9 cellular contexts compared by ENCODE assay signal in genomic region chr1:178086294-178087255, GRCh38. TPM values are rescaled to one million over a fixed set of nuclear protein-coding genes. Genes with fewer than 3 reads are reported as not detected.
DNase-seq lines count a peak whose midpoint lies in the region; ATAC-seq and TF ChIP-seq lines count a peak whose summit lies in the region.
"Had no signal": no experiment of that assay in that cellular context is flagged by ENCODE, and none has a peak within 500 bp of the region (broad histone marks: within the 10 kb centered on the region; RNA-seq: fewer than 3 reads in every experiment).

No MANE protein-coding gene starts in this region.

- H3K4me2 ChIP-seq in IMR-90 (ENCODE audit: low read depth, low read length) (peak overlapping the region; percentile 20; the same call in 1 of the 2 replicates), SU-DHL-6 (ENCODE audit: low read depth, low read length, poor library complexity, severe bottlenecking) (peak overlapping the region; percentile 42)

- no peak overlapping the region for H2AFZ ChIP-seq in IMR-90 (replicated peaks; ENCODE audit: low read length, poor library complexity)
- peak overlapping the region; percentile 91 for H2AFZ ChIP-seq in SU-DHL-6 (ENCODE audit: low read depth, low read length, severe bottlenecking)

- TF ChIP-seq CTCF in IMR-90 (conservative IDR thresholded peaks at IDR 0.05; ENCODE audit: low read depth, low read length) (no peak), SU-DHL-6 (IDR thresholded peaks at IDR 0.05; ENCODE audit: insufficient read depth, low read length, poor library complexity, severe bottlenecking) (no peak)

- H3K56ac ChIP-seq in IMR-90 (ENCODE audit: extremely low read depth, insufficient read depth, low read length) = no peak overlapping the region

- H2AK9ac ChIP-seq in IMR-90 (replicated peaks; ENCODE audit: low read depth, low read length, poor library complexity) = no peak overlapping the region

- peak; percentile 75 for DNase-seq in IMR-90
- DNase-seq in left cardiac atrium = no peak
- no peak for DNase-seq in natural killer cell treated with Interleukin-12 subunit alpha and Interleukin-12 subunit beta and Interleukin-15 and Interleukin-18, amount 100 ng/mL, for 72 hours (ENCODE audit: low spot score)
- DNase-seq in stimulated activated CD4-positive, alpha-beta T cell treated with anti-CD3 and anti-CD28 coated beads, Interleukin-4, amount 100 ng/mL, for 1 hour = no peak
- DNase-seq in activated CD8-positive, alpha-beta memory T cell treated with anti-CD3 and anti-CD28 coated beads for 24 hours = no peak
- DNase-seq: activated gamma-delta T cell, hippocampal formation had no signal

- no peak overlapping the region; the same call in 1 of the 2 replicates for H3K23ac ChIP-seq in IMR-90 (ENCODE audit: low read depth, low read length)

- dilution Hi-C loops in IMR-90 (cut with HindIII; ENCODE audit: low sequenced_read_pairs, unreplicated experiment) = no loop called here

- H4K5ac ChIP-seq in IMR-90 (ENCODE audit: low read depth, low read length) = no peak overlapping the region

- H4K91ac ChIP-seq in IMR-90 (ENCODE audit: insufficient read depth, low read depth, low read length) = no peak overlapping the region

- H3K4me3 ChIP-seq in IMR-90 (ENCODE audit: insufficient read depth, low read depth, low read length) (no peak overlapping the region), SU-DHL-6 (ENCODE audit: insufficient read depth, low read length, poor library complexity, severe bottlenecking) (peak overlapping the region; percentile 19)

- H3K4me1 Mint-ChIP-seq in natural killer cell treated with Interleukin-12 subunit alpha and Interleukin-12 subunit beta and Interleukin-15 and Interleukin-18, amount 100 ng/mL, for 72 hours (ENCODE audit: low read depth in 2 of 2) = no peaks in the 10 kb centered on the region

- ATAC-seq in IMR-90 (ENCODE audit: low read depth) (peak; percentile 94), left cardiac atrium (peak; percentile 77 to 91), GM21447 (IDR thresholded peaks at IDR 0.05; ENCODE audit: unreplicated experiment) (no peak)
- ATAC-seq in natural killer cell treated with Interleukin-12 subunit alpha and Interleukin-12 subunit beta and Interleukin-15 and Interleukin-18, amount 100 ng/mL, for 72 hours = no peak

- no peak overlapping the region for H3K18ac ChIP-seq in IMR-90 (ENCODE audit: low read depth, low read length)

- peaks cover 9% of the 10 kb centered on the region for H3K9me3 Mint-ChIP-seq in natural killer cell treated with Interleukin-12 subunit alpha and Interleukin-12 subunit beta and Interleukin-15 and Interleukin-18, amount 100 ng/mL, for 72 hours

- H3K9me3 ChIP-seq in IMR-90 (ENCODE audit: control insufficient read depth, insufficient read depth, low read length) (no peaks in the 10 kb centered on the region), SU-DHL-6 (ENCODE audit: insufficient read depth, low read length) (no peaks in the 10 kb centered on the region)

- intact Hi-C loops in IMR-90 (cut with micrococcal nuclease) = no loop called here
- intact Hi-C loops in left cardiac atrium (cut with DNase I) = no loop called here

- H3K4me3 Mint-ChIP-seq in natural killer cell treated with Interleukin-12 subunit alpha and Interleukin-12 subunit beta and Interleukin-15 and Interleukin-18, amount 100 ng/mL, for 72 hours = no peak overlapping the region

- 54% methylated on average over 5 of the region's 8 CpGs; no CpG with 5 or more reads in 1 of the 2 experiments for WGBS in IMR-90 (ENCODE audit: extremely low coverage in 2 of 2, insufficient read length in 1 of 2), 2 experiments

- no peak overlapping the region for H3K27ac Mint-ChIP-seq in natural killer cell treated with Interleukin-12 subunit alpha and Interleukin-12 subunit beta and Interleukin-15 and Interleukin-18, amount 100 ng/mL, for 72 hours

- no peaks in the 10 kb centered on the region for H3K4me1 ChIP-seq in IMR-90 (ENCODE audit: control insufficient read depth, insufficient read depth, low read length)

- H2BK120ac ChIP-seq in IMR-90 (ENCODE audit: low read depth, low read length) = no peak overlapping the region

- POLR2A ChIA-PET in IMR-90 (lab: Charles Lee; ENCODE audit: unreplicated experiment) = no interaction called here

- no peak overlapping the region; the same call in 1 of the 2 replicates for H3K4ac ChIP-seq in IMR-90 (ENCODE audit: low read depth, low read length)

- 0 out of 2 replicates have a peak, but pooled peaks cover 7% of the 10 kb centered on the region for H3K9me1 ChIP-seq in IMR-90 (ENCODE audit: insufficient read depth, low read length)

- H2BK5ac ChIP-seq in IMR-90 (ENCODE audit: low read depth, low read length, poor library complexity, severe bottlenecking) = peak overlapping the region; percentile 36

- H3K36me3 ChIP-seq in IMR-90 (ENCODE audit: control insufficient read depth, insufficient read depth, low read length) (no peaks in the 10 kb centered on the region), SU-DHL-6 (ENCODE audit: low read length) (0 out of 2 replicates have a peak, but pooled peaks cover 3% of the 10 kb centered on the region)

- H3F3A ChIP-seq in SU-DHL-6 (ENCODE audit: insufficient read depth) = peaks cover 3% of the 10 kb centered on the region; the same call in 1 of the 2 replicates

- H2AK5ac ChIP-seq in IMR-90 (ENCODE audit: low read depth, low read length) = peak overlapping the region; percentile 20; the same call in 1 of the 2 replicates

- H4K20me1 ChIP-seq in IMR-90 (ENCODE audit: insufficient read depth, low read length) = no peaks in the 10 kb centered on the region
- no peaks in the 10 kb centered on the region for H4K20me1 ChIP-seq in SU-DHL-6 (ENCODE audit: low read depth, low read length)

- in situ Hi-C loops in IMR-90 (cut with MboI; ENCODE audit: low sequenced_read_pairs) = no loop called here

- H4K8ac ChIP-seq in IMR-90 (ENCODE audit: low read depth in 2 of 2, low read length in 2 of 2) = no peak overlapping the region; a peak in 1 of 4 replicates

- no peak overlapping the region for H2BK20ac ChIP-seq in IMR-90 (ENCODE audit: low read depth, low read length)

- peaks cover 0 to 3% of the 10 kb centered on the region in 2 donors for H3K27me3 Mint-ChIP-seq in natural killer cell treated with Interleukin-12 subunit alpha and Interleukin-12 subunit beta and Interleukin-15 and Interleukin-18, amount 100 ng/mL, for 72 hours

- H2BK15ac ChIP-seq in IMR-90 (ENCODE audit: low read depth, low read length) = no peak overlapping the region

- H3K36me3 Mint-ChIP-seq in natural killer cell treated with Interleukin-12 subunit alpha and Interleukin-12 subunit beta and Interleukin-15 and Interleukin-18, amount 100 ng/mL, for 72 hours = peaks cover 6% of the 10 kb centered on the region

- TF ChIP-seq POLR2A in IMR-90 (IDR thresholded peaks at IDR 0.05; ENCODE audit: low read depth, low read length) = no peak

- BruUV-seq in IMR-90 (replicated peaks; lab: Mats Ljungman, UMichigan) = no TSS peak

- H3K27me3 ChIP-seq in IMR-90 (ENCODE audit: control insufficient read depth, insufficient read depth, low read length) (no peaks in the 10 kb centered on the region), SU-DHL-6 (ENCODE audit: low read length) (no peaks in the 10 kb centered on the region)

- no peaks in the 10 kb centered on the region for H3K9me2 ChIP-seq in SU-DHL-6 (replicated peaks; ENCODE audit: insufficient read depth, low read length)

- TF ChIP-seq RAD21 in IMR-90 (IDR thresholded peaks at IDR 0.05; ENCODE audit: low read length) = no peak

- H3K14ac ChIP-seq in IMR-90 (replicated peaks; ENCODE audit: low read depth, low read length) = no peak overlapping the region; the same call in 1 of the 2 replicates

- no peak overlapping the region; the same call in 1 of the 2 replicates for H3K9ac ChIP-seq in IMR-90 (ENCODE audit: low read depth, low read length)
- H3K9ac ChIP-seq in SU-DHL-6 (ENCODE audit: low read length) = peak overlapping the region; percentile 11; the same call in 1 of the 2 replicates

- no peaks in the 10 kb centered on the region for H3K79me2 ChIP-seq in SU-DHL-6 (ENCODE audit: insufficient read depth, low read length)

- H3K27ac ChIP-seq in IMR-90 (ENCODE audit: insufficient read depth, low read length) = no peak overlapping the region
- H3K27ac ChIP-seq in SU-DHL-6 (ENCODE audit: low read depth, low read length) = peak overlapping the region; percentile 81

- CTCF ChIA-PET in IMR-90 (lab: Yijun Ruan, JAX) = interaction anchor here (0.6 to 1.5 kb wide), 2 partner anchors 8 to 26 kb away, joined by 3 to 7 read pairs; partner anchors contain the start of gene RASAL2

- peaks cover 0 to 3% of the 10 kb centered on the region in 2 experiments; a peak in 2 of 4 replicates for H3K79me1 ChIP-seq in IMR-90 (ENCODE audit: low read depth in 1 of 2, low read length in 2 of 2)

TF ChIP-seq in IMR-90, 13 proteins besides CTCF, POLR2A, EP300 and RAD21:
- TF ChIP-seq BHLHE40 (IDR thresholded peaks at IDR 0.05; ENCODE audit: low read depth, low read length) = no peak

RNA-seq across cellular contexts. Expression of gene RASAL2, which starts 7.3 kb away (rescaled TPM):
- total RNA-seq in IMR-90 (2012; rRNA removed) (19.2 and 20.6 TPM in 2 replicates), left cardiac atrium (10 to 100 TPM; 16.9 to 27.8 TPM)
- polyA plus RNA-seq in IMR-90 (2012; rRNA removed) = 12.9 and 13.1 TPM in 2 replicates
- polyA plus RNA-seq in IMR-90 (2012; cell fraction: cytosol; rRNA removed) = 5.1 TPM in 2 replicates
- polyA plus RNA-seq in IMR-90 (2012; cell fraction: nucleus; rRNA removed; ENCODE audit: low replicate concordance) = 26.8 and 71.5 TPM in 2 replicates
- not detected for total RNA-seq in natural killer cell treated with Interleukin-12 subunit alpha and Interleukin-12 subunit beta and Interleukin-15 and Interleukin-18, amount 100 ng/mL, for 72 hours

Comparison
In these comparisons a context has a peak if more than half of its experiments do, and no peak if none do; other contexts are left out.
1. ATAC-seq: peak in IMR-90 (single experiment) and left cardiac atrium (2 of 2); none in natural killer cell treated with Interleukin-12 subunit alpha and Interleukin-12 subunit beta and Interleukin-15 and Interleukin-18, amount 100 ng/mL, for 72 hours (0 of 2) and GM21447 (single experiment).
2. RNA of gene RASAL2, which starts 7.3 kb away (total RNA-seq): 16.9 to 27.8 TPM in left cardiac atrium and 19.2 to 20.6 TPM in IMR-90; not detected in natural killer cell treated with Interleukin-12 subunit alpha and Interleukin-12 subunit beta and Interleukin-15 and Interleukin-18, amount 100 ng/mL, for 72 hours; every median in the first group is over 10 times any median in the second.